ENCODE assay signal across 8 cellular contexts in genomic region chr2:199850250-199850717, GRCh38. TPM values are rescaled to one million over a fixed set of nuclear protein-coding genes. Genes with fewer than 3 reads are reported as not detected.
DNase-seq lines count a peak whose midpoint lies in the region; TF ChIP-seq lines count a peak whose summit lies in the region.
"Had no signal": no experiment of that assay in that cellular context is flagged by ENCODE, and none has a peak within 500 bp of the region (broad histone marks: within the 10 kb centered on the region; RNA-seq: fewer than 3 reads in every experiment).

No MANE protein-coding gene starts in this region.

- peak overlapping the region; percentile 75 for H3K4me3 Mint-ChIP-seq in activated T-helper 1 cell treated with anti-CD3 and anti-CD28 coated beads, Interleukin-12 subunit alpha, Interleukin-12 subunit beta, Interleukin-2, Interleukin-4 antibody, amounts not matched to agents 30 ng/mL and 10 ng/mL and 1 ng/mL, durations not matched to agents 14 hours and 24 hours and 36 hours
- peak overlapping the region; percentile 52 to 73 (median 72) for H3K4me3 Mint-ChIP-seq in immature natural killer cell

- no peaks in the 10 kb centered on the region for H3K9me3 Mint-ChIP-seq in activated T-helper 1 cell treated with anti-CD3 and anti-CD28 coated beads, Interleukin-12 subunit alpha, Interleukin-12 subunit beta, Interleukin-2, Interleukin-4 antibody, amounts not matched to agents 30 ng/mL and 10 ng/mL and 1 ng/mL, durations not matched to agents 14 hours and 24 hours and 36 hours
- no peaks in the 10 kb centered on the region for H3K9me3 Mint-ChIP-seq in immature natural killer cell

- H3K36me3 ChIP-seq in stomach smooth muscle (ENCODE audit: control insufficient read depth in 2 of 2, insufficient read depth in 2 of 2, low read length in 2 of 2) = no peaks in the 10 kb centered on the region

- H3K4me1 ChIP-seq in stomach smooth muscle (ENCODE audit: control insufficient read depth, insufficient read depth, low read length) = no peaks in the 10 kb centered on the region

- CTCF ChIA-PET in RWPE1 (lab: Yijun Ruan, JAX) = interaction anchor here (0.5 to 1.0 kb wide), 2 partner anchors 90 to 146 kb away, joined by 3 read pairs; no protein-coding TSS in a partner anchor

- peaks cover 6% of the 10 kb centered on the region for H3K4me1 Mint-ChIP-seq in activated T-helper 1 cell treated with anti-CD3 and anti-CD28 coated beads, Interleukin-12 subunit alpha, Interleukin-12 subunit beta, Interleukin-2, Interleukin-4 antibody, amounts not matched to agents 30 ng/mL and 10 ng/mL and 1 ng/mL, durations not matched to agents 14 hours and 24 hours and 36 hours (ENCODE audit: low read depth)
- H3K4me1 Mint-ChIP-seq in immature natural killer cell = peaks cover 8% of the 10 kb centered on the region in 2 donors

- intact Hi-C loops in activated T-helper 1 cell treated with anti-CD3 and anti-CD28 coated beads, Interleukin-12 subunit alpha, Interleukin-12 subunit beta, Interleukin-2, Interleukin-4 antibody, amounts not matched to agents 30 ng/mL and 10 ng/mL and 1 ng/mL, durations not matched to agents 14 hours and 24 hours and 36 hours (cut with micrococcal nuclease) = loop anchor here (2.0 to 5.0 kb wide), 2 partner anchors 107 to 1931 kb away; partner anchors contain the start of genes ALS2, MAIP1 and TYW5

- DNase-seq in HFF-Myc (ENCODE audit: extremely low read depth, low read depth) = no peak
- DNase-seq in activated T-helper 1 cell treated with anti-CD3 and anti-CD28 coated beads, Interleukin-12 subunit alpha, Interleukin-12 subunit beta, Interleukin-2, Interleukin-4 antibody, amounts not matched to agents 30 ng/mL and 10 ng/mL and 1 ng/mL, durations not matched to agents 14 hours and 24 hours and 36 hours (ENCODE audit: low spot score) = no peak
- DNase-seq in immature natural killer cell = no peak
- DNase-seq in NCI-H187 (lab: John Stamatoyannopoulos, UW) = no peak
- DNase-seq in stimulated activated CD4-positive, alpha-beta T cell treated with anti-CD3 and anti-CD28 coated beads, Interleukin-4, amount 100 ng/mL, for 1 hour = no peak
- DNase-seq in RWPE1 (ENCODE audit: low spot score) = no peak
- DNase-seq: foreskin melanocyte had no signal

- H3K27me3 Mint-ChIP-seq in activated T-helper 1 cell treated with anti-CD3 and anti-CD28 coated beads, Interleukin-12 subunit alpha, Interleukin-12 subunit beta, Interleukin-2, Interleukin-4 antibody, amounts not matched to agents 30 ng/mL and 10 ng/mL and 1 ng/mL, durations not matched to agents 14 hours and 24 hours and 36 hours (ENCODE audit: insufficient read depth) = peaks cover 15% of the 10 kb centered on the region
- H3K27me3 Mint-ChIP-seq in immature natural killer cell (ENCODE audit: low read depth in 3 of 3) = peaks cover 4 to 6% (median 5%) of the 10 kb centered on the region in 3 donors

- no peak overlapping the region for H3K27ac Mint-ChIP-seq in activated T-helper 1 cell treated with anti-CD3 and anti-CD28 coated beads, Interleukin-12 subunit alpha, Interleukin-12 subunit beta, Interleukin-2, Interleukin-4 antibody, amounts not matched to agents 30 ng/mL and 10 ng/mL and 1 ng/mL, durations not matched to agents 14 hours and 24 hours and 36 hours
- no peak overlapping the region for H3K27ac Mint-ChIP-seq in immature natural killer cell

- peak overlapping the region; percentile 50 for H3K4me3 ChIP-seq in HFF-Myc (replicated peaks; ENCODE audit: low read depth, low read length)
- H3K4me3 ChIP-seq in stomach smooth muscle (ENCODE audit: low read length in 2 of 2) = peak overlapping the region; percentile 77 to 83

- no peaks in the 10 kb centered on the region for H3K27me3 ChIP-seq in stomach smooth muscle (ENCODE audit: control insufficient read depth in 1 of 2, insufficient read depth in 2 of 2, low read length in 2 of 2)

- no peaks in the 10 kb centered on the region for H3K9me3 ChIP-seq in stomach smooth muscle (ENCODE audit: control insufficient read depth in 2 of 2, low read length in 2 of 2)

- H3K9ac ChIP-seq in stomach smooth muscle (ENCODE audit: low read length in 2 of 2) = peak overlapping the region in 1 of 2 donors; percentile 30

- POLR2A ChIA-PET in RWPE1 (lab: Yijun Ruan, JAX; ENCODE audit: low non-redundant PET) = interaction anchor here (0.6 kb wide), 1 partner anchor 190 kb away, joined by 3 read pairs; no protein-coding TSS in a partner anchor

- TF ChIP-seq CTCF in HFF-Myc (IDR thresholded peaks at IDR 0.05; ENCODE audit: low read depth, low read length, missing control alignments) (no peak), RWPE1 (conservative IDR thresholded peaks at IDR 0.05; ENCODE audit: low read depth) (no peak)

- H3K27ac ChIP-seq in stomach smooth muscle (ENCODE audit: low read length) = no peak overlapping the region
- no peak overlapping the region for H3K27ac ChIP-seq in RWPE1

- no peaks in the 10 kb centered on the region for H3K36me3 Mint-ChIP-seq in activated T-helper 1 cell treated with anti-CD3 and anti-CD28 coated beads, Interleukin-12 subunit alpha, Interleukin-12 subunit beta, Interleukin-2, Interleukin-4 antibody, amounts not matched to agents 30 ng/mL and 10 ng/mL and 1 ng/mL, durations not matched to agents 14 hours and 24 hours and 36 hours (ENCODE audit: low read depth)
- no peaks in the 10 kb centered on the region for H3K36me3 Mint-ChIP-seq in immature natural killer cell

RNA-seq across cellular contexts. Expression of gene FTCDNL1, which starts 0.7 kb away (rescaled TPM):
- total RNA-seq in activated T-helper 1 cell treated with anti-CD3 and anti-CD28 coated beads, Interleukin-12 subunit alpha, Interleukin-12 subunit beta, Interleukin-2, Interleukin-4 antibody, amounts not matched to agents 30 ng/mL and 10 ng/mL and 1 ng/mL, durations not matched to agents 14 hours and 24 hours and 36 hours = 1.7 and 2.1 TPM in 2 replicates
- polyA plus RNA-seq in immature natural killer cell = 1 to 10 TPM in 2 of 3 donors, not detected in 1; 1.1 to 2.8 TPM
